10 cellular contexts compared by ENCODE assay signal in genomic region chr6:70414813-70415212, GRCh38. TPM values are rescaled to one million over a fixed set of nuclear protein-coding genes. Genes with fewer than 3 reads are reported as not detected.
A peak's percentile ranks its signal among the peaks of the same experiment; 100 is the strongest.
DNase-seq lines count a peak whose midpoint lies in the region; TF ChIP-seq lines count a peak whose summit lies in the region.
"Had no signal": no experiment of that assay in that cellular context is flagged by ENCODE, and none has a peak within 500 bp of the region (broad histone marks: within the 10 kb centered on the region; RNA-seq: fewer than 3 reads in every experiment).

No MANE protein-coding gene starts in this region.

- H3K4me1 ChIP-seq in prostate gland (replicated peaks), result no peaks in the 10 kb centered on the region

- no peaks in the 10 kb centered on the region for H3K36me3 ChIP-seq in prostate gland
- H3K36me3 ChIP-seq: adrenal gland had no signal

- peak; percentile 69 for DNase-seq in OCI-M1 (lab: John Stamatoyannopoulos, UW)
- no peak for DNase-seq in epithelial cell of prostate (ENCODE audit: low read depth, low spot score)
- no peak for DNase-seq in prostate gland (ENCODE audit: low spot score)
- DNase-seq in NCI-H2227 (lab: John Stamatoyannopoulos, UW; ENCODE audit: unreplicated experiment), result no peak
- DNase-seq in H4 (ENCODE audit: low spot score), result no peak
- no peak for DNase-seq in Ammon's horn (ENCODE audit: low spot score)
- no peak for DNase-seq in stimulated activated CD4-positive, alpha-beta T cell treated with anti-CD3 and anti-CD28 coated beads, Interleukin-2, amount 100 ng/mL, for 24 hours
- DNase-seq: adrenal gland, midbrain had no signal

- no peaks in the 10 kb centered on the region for H3K27me3 ChIP-seq in prostate gland (replicated peaks; ENCODE audit: insufficient read depth)
- H3K27me3 ChIP-seq: adrenal gland had no signal

- no peaks in the 10 kb centered on the region for H3K9me3 ChIP-seq in prostate gland
- H3K9me3 ChIP-seq: adrenal gland had no signal

- intact Hi-C loops in prostate gland (cut with DNase I), result loop anchor here (10.0 kb wide), 2 partner anchors 150 to 250 kb away; partner anchors contain the start of genes SDHAF4 and SMAP1

- TF ChIP-seq CTCF in GM12875 (IDR thresholded peaks at IDR 0.05; ENCODE audit: borderline replicate concordance, insufficient read depth, low read depth, low read length) (no peak), prostate gland (IDR thresholded peaks at IDR 0.05) (no peak)

- TF ChIP-seq POLR2A in prostate gland (IDR thresholded peaks at IDR 0.05), result no peak

- H3K27ac ChIP-seq in epithelial cell of prostate (peak overlapping the region; percentile 46), prostate gland (peak overlapping the region; percentile 90 to 93)

- H3K4me3 ChIP-seq in GM12875 (ENCODE audit: low read depth, low read length) (peak overlapping the region; percentile 94), prostate gland (peak overlapping the region; percentile 92 to 97)

- 64% methylated on average over 2 of the region's 2 CpGs for WGBS in prostate gland

RNA-seq across cellular contexts. Expression of gene FAM135A, which starts 1.5 kb away (rescaled TPM):
- 100 to 1,000 TPM in 1 of 2 donors, 10 to 100 TPM in 1; 66.3 to 117 TPM for total RNA-seq in prostate gland
- total RNA-seq in H4 (2014; rRNA removed; shearing (Covaris generic)), result 15.3 and 17.5 TPM in 2 replicates
